8 cellular contexts compared by ENCODE assay signal in the genomic region with DNA sequence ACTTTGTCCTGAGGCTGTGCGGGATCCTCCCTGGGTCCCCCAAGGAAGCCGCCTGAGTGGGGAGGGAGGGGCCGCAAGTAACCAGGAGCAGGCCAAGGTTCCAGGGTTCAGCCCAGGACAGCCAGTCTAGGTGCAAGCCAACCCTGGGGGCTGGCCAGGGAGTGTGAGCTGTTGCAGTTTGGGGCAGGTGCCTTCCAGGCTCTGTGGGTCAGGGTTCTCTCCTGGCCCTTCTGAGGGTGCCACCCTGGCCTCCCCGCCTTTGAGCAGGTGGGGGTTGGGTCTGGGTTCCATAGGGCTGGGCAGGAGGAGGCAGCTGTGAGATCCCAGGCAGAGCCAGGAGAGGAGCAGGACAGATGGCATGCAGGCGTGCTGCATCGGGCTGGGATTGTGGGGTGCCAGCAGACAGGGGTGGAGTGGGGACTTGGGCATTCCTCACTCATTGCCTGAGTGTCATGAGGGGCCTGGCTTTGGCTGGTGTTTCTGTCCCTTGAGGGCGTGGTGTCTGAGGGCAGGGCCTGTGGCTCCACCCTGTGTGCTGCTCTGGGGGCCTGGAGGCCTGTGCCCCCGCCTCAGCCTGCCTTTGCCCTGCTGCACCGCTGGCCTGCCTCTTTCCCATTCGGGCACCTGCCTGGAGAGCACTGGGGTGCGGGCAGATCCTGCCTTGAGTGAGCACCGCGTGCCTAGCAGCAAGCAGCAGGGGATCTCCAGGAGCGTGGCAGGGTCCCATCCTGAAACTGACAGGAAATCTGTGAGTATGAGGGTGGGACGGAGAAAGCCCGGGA. TPM values are rescaled to one million over a fixed set of nuclear protein-coding genes. Genes with fewer than 3 reads are reported as not detected.
DNase-seq lines count a peak whose midpoint lies in the region; ATAC-seq and TF ChIP-seq lines count a peak whose summit lies in the region.

No MANE protein-coding gene starts in this region.

- H3K27me3 ChIP-seq in OCI-LY3 (ENCODE audit: low read depth, low read length) (no peaks in the 10 kb centered on the region), heart left ventricle (no peaks in the 10 kb centered on the region), testis (no peaks in the 10 kb centered on the region)

- peak overlapping the region; percentile 94 for H3K9ac ChIP-seq in OCI-LY3 (ENCODE audit: low read length)

- no peak for TF ChIP-seq CTCF in OCI-LY3 (IDR thresholded peaks at IDR 0.05; ENCODE audit: low read depth, low read length)
- TF ChIP-seq CTCF in heart left ventricle (IDR thresholded peaks at IDR 0.05) = no peak
- TF ChIP-seq CTCF in testis (IDR thresholded peaks at IDR 0.05) = no peak

- peak overlapping the region; percentile 96 for H3K27ac ChIP-seq in OCI-LY3 (ENCODE audit: low read length)
- peak overlapping the region; percentile 35 to 96 (median 74) for H3K27ac ChIP-seq in heart left ventricle
- H3K27ac ChIP-seq in testis = peak overlapping the region; percentile 39 to 66

- whole genome bisulfite sequencing in heart left ventricle, 4 donors = 35 to 47% (median 41%) methylated on average over 9 to 16 of the region's 16 CpGs
- 68 to 72% methylated on average over 13 to 16 of the region's 16 CpGs for WGBS in testis, 2 donors

- peaks cover 36% of the 10 kb centered on the region for H3K36me3 ChIP-seq in OCI-LY3 (replicated peaks; ENCODE audit: low read depth, low read length)
- peaks cover 0 to 16% (median 3%) of the 10 kb centered on the region in 9 donors for H3K36me3 ChIP-seq in heart left ventricle
- H3K36me3 ChIP-seq in testis (ENCODE audit: low read depth, missing control alignments) = no peaks in the 10 kb centered on the region

- TF ChIP-seq POLR2A in heart left ventricle (IDR thresholded peaks at IDR 0.05) (no peak), testis (IDR thresholded peaks at IDR 0.05) (no peak)

- H3K9me3 ChIP-seq in OCI-LY3 (ENCODE audit: insufficient read depth, low read length) = no peaks in the 10 kb centered on the region
- H3K9me3 ChIP-seq in heart left ventricle = no peaks in the 10 kb centered on the region
- H3K9me3 ChIP-seq in testis = no peaks in the 10 kb centered on the region

- peak; percentile 23 for ATAC-seq in GM19397 (IDR thresholded peaks at IDR 0.05; ENCODE audit: unreplicated experiment)
- ATAC-seq in heart left ventricle = peak; percentile 44 to 73 (median 60)

- peaks cover 85% of the 10 kb centered on the region for H4K20me1 ChIP-seq in OCI-LY3 (ENCODE audit: insufficient read depth, low read length)

- DNase-seq in AG20443 (ENCODE audit: low spot score) (peak; percentile 52), heart left ventricle (peak in 4 of 5 donors; percentile 53 to 74 (median 70)), testis (no peak), epidermal melanocyte (ENCODE audit: insufficient read length, low spot score) (no peak), 8988T (no peak), ecto neural progenitor cell (ENCODE audit: low spot score) (no peak)

- H3K4me1 ChIP-seq in OCI-LY3 (ENCODE audit: low read length) = peaks cover 62% of the 10 kb centered on the region
- peaks cover 54 to 100% (median 100%) of the 10 kb centered on the region in 12 donors for H3K4me1 ChIP-seq in heart left ventricle
- H3K4me1 ChIP-seq in testis = peaks cover 74% of the 10 kb centered on the region

- peaks cover 100% of the 10 kb centered on the region for H3K79me2 ChIP-seq in OCI-LY3 (ENCODE audit: low read length)

- H3K4me3 ChIP-seq in OCI-LY3 (ENCODE audit: low read length) = peak overlapping the region; percentile 89
- H3K4me3 ChIP-seq in heart left ventricle = peak overlapping the region in 9 of 12 donors; percentile 1 to 41 (median 23)
- H3K4me3 ChIP-seq in testis = no peak overlapping the region

- intact Hi-C loops in heart left ventricle (cut with DNase I) = no loop called here
- intact Hi-C loops in testis (cut with DNase I; ENCODE audit: low total_unique reads) = no loop called here

- no peak overlapping the region for H2AFZ ChIP-seq in OCI-LY3 (ENCODE audit: low read depth, low read length)

- H3K4me2 ChIP-seq in OCI-LY3 (ENCODE audit: low read length) = peak overlapping the region; percentile 99

RNA-seq across cellular contexts. Expression of a gene that starts 18.4 kb away (rescaled TPM):
- 10 to 100 TPM; 37.5 to 65.9 (median 56.4) TPM for total RNA-seq in heart left ventricle
- 10 to 100 TPM; 22.4 to 74.0 TPM for polyA plus RNA-seq in heart left ventricle
- 10 to 100 TPM; 41.9 to 61.7 TPM for total RNA-seq in testis
- 45.7 TPM for polyA plus RNA-seq in testis (ENCODE audit: insufficient read depth, low read depth, low replicate concordance)

Comparison
In these comparisons a context has a peak if more than half of its experiments do, and no peak if none do; other contexts are left out.
1. DNase-seq: peak in AG20443 (single experiment) and heart left ventricle (4 of 5); none in testis (single experiment), epidermal melanocyte (single experiment), 8988T (single experiment) and ecto neural progenitor cell (single experiment).
2. H3K4me3 ChIP-seq: peak in OCI-LY3 (single experiment) and heart left ventricle (9 of 12); none in testis (0 of 2).
3. Peak in every context shown above with its lines, with median percentiles within 50 percentile points of each other: H3K27ac ChIP-seq.